ENCODE assay signal across 1 cellular context in genomic region chr13:110640591-110641029, GRCh38.
TF ChIP-seq lines count a peak whose summit lies in the region.

No MANE protein-coding gene starts in this region.

TF ChIP-seq in GM23338, 12 proteins besides CTCF, POLR2A, EP300 and RAD21 (continued from another document):
- no peak for TF ChIP-seq ZNF462 (CRISPR knock-in tag; IDR thresholded peaks at IDR 0.05)
TF ChIP-seq in GM23338: peak in this region for 0.
